Comparison of ENCODE assay signal across 1 cellular context in genomic region chr15:40046721-40047412, GRCh38.
TF ChIP-seq lines count a peak whose summit lies in the region.

No MANE protein-coding gene starts in this region.

TF ChIP-seq in HCT116, 20 proteins besides CTCF, POLR2A, EP300 and RAD21 (continued from another document):
- TF ChIP-seq, protein P1, sequence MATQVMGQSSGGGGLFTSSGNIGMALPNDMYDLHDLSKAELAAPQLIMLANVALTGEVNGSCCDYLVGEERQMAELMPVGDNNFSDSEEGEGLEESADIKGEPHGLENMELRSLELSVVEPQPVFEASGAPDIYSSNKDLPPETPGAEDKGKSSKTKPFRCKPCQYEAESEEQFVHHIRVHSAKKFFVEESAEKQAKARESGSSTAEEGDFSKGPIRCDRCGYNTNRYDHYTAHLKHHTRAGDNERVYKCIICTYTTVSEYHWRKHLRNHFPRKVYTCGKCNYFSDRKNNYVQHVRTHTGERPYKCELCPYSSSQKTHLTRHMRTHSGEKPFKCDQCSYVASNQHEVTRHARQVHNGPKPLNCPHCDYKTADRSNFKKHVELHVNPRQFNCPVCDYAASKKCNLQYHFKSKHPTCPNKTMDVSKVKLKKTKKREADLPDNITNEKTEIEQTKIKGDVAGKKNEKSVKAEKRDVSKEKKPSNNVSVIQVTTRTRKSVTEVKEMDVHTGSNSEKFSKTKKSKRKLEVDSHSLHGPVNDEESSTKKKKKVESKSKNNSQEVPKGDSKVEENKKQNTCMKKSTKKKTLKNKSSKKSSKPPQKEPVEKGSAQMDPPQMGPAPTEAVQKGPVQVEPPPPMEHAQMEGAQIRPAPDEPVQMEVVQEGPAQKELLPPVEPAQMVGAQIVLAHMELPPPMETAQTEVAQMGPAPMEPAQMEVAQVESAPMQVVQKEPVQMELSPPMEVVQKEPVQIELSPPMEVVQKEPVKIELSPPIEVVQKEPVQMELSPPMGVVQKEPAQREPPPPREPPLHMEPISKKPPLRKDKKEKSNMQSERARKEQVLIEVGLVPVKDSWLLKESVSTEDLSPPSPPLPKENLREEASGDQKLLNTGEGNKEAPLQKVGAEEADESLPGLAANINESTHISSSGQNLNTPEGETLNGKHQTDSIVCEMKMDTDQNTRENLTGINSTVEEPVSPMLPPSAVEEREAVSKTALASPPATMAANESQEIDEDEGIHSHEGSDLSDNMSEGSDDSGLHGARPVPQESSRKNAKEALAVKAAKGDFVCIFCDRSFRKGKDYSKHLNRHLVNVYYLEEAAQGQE (IDR thresholded peaks at IDR 0.05; ENCODE audit: low read depth), result no peak
- no peak for TF ChIP-seq ZNF274 (IDR thresholded peaks at IDR 0.05; ENCODE audit: low read depth, low read length)
- peak; percentile 40; the same call in 1 of the 2 replicates for TF ChIP-seq JUND (IDR thresholded peaks at IDR 0.05)
- no peak for TF ChIP-seq ELF1 (IDR thresholded peaks at IDR 0.05; ENCODE audit: borderline replicate concordance, low read depth)
- no peak for TF ChIP-seq EGR1 (IDR thresholded peaks at IDR 0.05; ENCODE audit: low read depth)
